ENCODE assay signal across 8 cellular contexts in the genomic region with DNA sequence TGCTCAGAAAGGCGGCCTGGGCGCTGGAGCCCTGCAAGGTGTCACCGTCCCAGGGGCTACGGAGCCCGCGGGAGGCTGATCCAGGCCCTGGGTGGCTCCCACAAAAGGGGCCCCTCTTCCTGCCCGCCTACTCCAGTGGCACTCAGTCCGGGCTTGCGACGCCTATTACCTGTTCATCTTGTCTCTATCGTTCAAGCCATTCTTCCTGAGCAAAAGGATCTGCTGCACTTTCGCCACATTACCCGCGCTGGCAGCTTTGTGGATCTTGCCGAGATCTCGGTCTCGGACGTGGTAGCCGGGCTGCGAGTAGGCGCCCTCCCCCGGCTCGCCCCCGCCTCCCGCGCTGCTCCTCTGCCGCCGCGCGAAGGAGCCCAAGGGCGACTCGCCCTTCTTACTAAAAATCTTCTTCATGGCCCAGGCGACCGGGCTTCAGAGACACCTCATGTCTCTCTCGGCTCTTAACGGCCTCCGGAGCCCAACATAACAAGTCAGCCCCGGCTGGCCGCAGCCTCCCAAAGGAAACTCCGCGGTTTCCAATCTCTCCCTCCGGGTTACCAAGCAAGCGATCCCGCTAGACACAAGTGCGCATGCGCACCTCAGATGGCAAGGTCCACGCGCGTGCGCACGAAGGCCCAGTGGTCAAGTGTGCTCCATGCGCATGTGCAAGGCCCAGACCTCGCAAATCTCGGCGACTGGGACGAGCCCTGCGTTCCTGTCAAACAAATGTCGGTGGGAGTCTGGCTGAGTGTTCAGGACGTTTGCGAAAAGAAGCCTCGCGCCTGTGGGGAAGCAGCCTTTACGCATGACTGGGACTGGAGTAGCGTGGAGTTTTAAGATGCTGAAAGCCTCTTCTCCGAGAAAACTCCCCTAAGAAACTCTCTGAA. TPM values are rescaled to one million over a fixed set of nuclear protein-coding genes. Genes with fewer than 3 reads are reported as not detected.
DNase-seq lines count a peak whose midpoint lies in the region; ATAC-seq and TF ChIP-seq lines count a peak whose summit lies in the region.

Gene ANKRD26, minus strand, starts transcription at position 579 of the 884 bp plus-strand sequence. Its CDS starts 168 bp downstream, at position 411.

- H3K79me2 ChIP-seq in PC-3 (ENCODE audit: low read length): peaks cover 14% of the 10 kb centered on the region

- H3K4me3 ChIP-seq in Jurkat, Clone E6-1 (ENCODE audit: low read length): peak within 1 kb of the TSS; percentile 82
- H3K4me3 ChIP-seq in PC-3 (ENCODE audit: low read length): peak within 1 kb of the TSS; percentile 97
- H3K4me3 ChIP-seq in mucosa of stomach (ENCODE audit: low read length): peak within 1 kb of the TSS; percentile 73

- no peaks in the 10 kb centered on the region for H3F3A ChIP-seq in PC-3 (ENCODE audit: low read length, unreplicated experiment)

- peak within 1 kb of the TSS; percentile 92 for H3K9ac ChIP-seq in PC-3 (ENCODE audit: low read length)
- peak within 1 kb of the TSS; percentile 68 for H3K9ac ChIP-seq in mucosa of stomach (ENCODE audit: low read length)

- no peaks in the 10 kb centered on the region for H3K9me2 ChIP-seq in PC-3 (replicated peaks; ENCODE audit: low read length)

- peak within 1 kb of the TSS; percentile 99 for H3K4me2 ChIP-seq in PC-3 (ENCODE audit: low read length)

- intact Hi-C loops in PC-3 (cut with micrococcal nuclease): no loop called here

- CTCF ChIA-PET in PC-3 (lab: Charles Lee): no interaction called here

- TSS peak; percentile 70 for BruUV-seq in PC-3 (replicated peaks; lab: Mats Ljungman, UMichigan)

- no peaks in the 10 kb centered on the region for H3K9me3 Mint-ChIP-seq in activated T-cell treated with anti-CD3 and anti-CD28 coated beads, Interleukin-2, amount 50 U/mL, for 4 hours

- H3K27ac ChIP-seq in PC-3 (ENCODE audit: low read length): peak within 1 kb of the TSS; percentile 63

- H4K20me1 ChIP-seq in PC-3 (ENCODE audit: low read length): no peaks in the 10 kb centered on the region

- H3K36me3 ChIP-seq in PC-3 (ENCODE audit: low read depth, low read length) (no peaks in the 10 kb centered on the region), mucosa of stomach (ENCODE audit: control insufficient read depth, insufficient read depth, low read length) (no peaks in the 10 kb centered on the region)

- peaks cover 42% of the 10 kb centered on the region for H3K4me1 Mint-ChIP-seq in activated T-cell treated with anti-CD3 and anti-CD28 coated beads, Interleukin-2, amount 50 U/mL, for 4 hours (ENCODE audit: low read depth)

- POLR2A ChIA-PET in PC-3 (lab: Charles Lee; ENCODE audit: unreplicated experiment): interaction anchor here (0.6 kb wide), 1 partner anchor 88 kb away, joined by 3 read pairs; no protein-coding TSS in a partner anchor

- H3K4me1 ChIP-seq in PC-3 (ENCODE audit: insufficient read depth, low read length): peaks cover 11% of the 10 kb centered on the region; the same call in 1 of the 2 replicates
- peaks cover 8% of the 10 kb centered on the region for H3K4me1 ChIP-seq in mucosa of stomach (ENCODE audit: control insufficient read depth, insufficient read depth, low read length)

- peak; percentile 79 for ATAC-seq in GM21619 (IDR thresholded peaks at IDR 0.05; ENCODE audit: unreplicated experiment)
- peak; percentile 84 for ATAC-seq in PC-3
- ATAC-seq in activated T-cell treated with anti-CD3 and anti-CD28 coated beads, Interleukin-2, amount 50 U/mL, for 4 hours: peak; percentile 63 to 66
- peak; percentile 93 for ATAC-seq in esophagus mucosa

- DNase-seq in DMS53 (lab: John Stamatoyannopoulos, UW) (peak; percentile 99), PC-3 (peak; percentile 98)
- peak; percentile 96 for DNase-seq in Jurkat, Clone E6-1 (ENCODE audit: low read depth, low spot score)
- DNase-seq in activated T-cell treated with anti-CD3 and anti-CD28 coated beads, Interleukin-2, amount 50 U/mL, for 4 hours: peak; percentile 95
- DNase-seq in stimulated activated CD8-positive, alpha-beta memory T cell treated with anti-CD3 and anti-CD28 coated beads, Interleukin-4, amount 100 ng/mL, for 48 hours: peak; percentile 97

- peak within 1 kb of the TSS; percentile 94 for H3K4me3 Mint-ChIP-seq in activated T-cell treated with anti-CD3 and anti-CD28 coated beads, Interleukin-2, amount 50 U/mL, for 4 hours

- H3K27me3 ChIP-seq in PC-3 (ENCODE audit: low read length) (no peaks in the 10 kb centered on the region), mucosa of stomach (ENCODE audit: control insufficient read depth, insufficient read depth, low read length) (no peaks in the 10 kb centered on the region)

- peak within 1 kb of the TSS; percentile 100 for H2AFZ ChIP-seq in PC-3 (ENCODE audit: low read length)

- no peak for TF ChIP-seq CTCF in PC-3 (conservative IDR thresholded peaks at IDR 0.05; ENCODE audit: low read depth, low read length)

- peaks cover 2% of the 10 kb centered on the region for H3K27me3 Mint-ChIP-seq in activated T-cell treated with anti-CD3 and anti-CD28 coated beads, Interleukin-2, amount 50 U/mL, for 4 hours (ENCODE audit: low read depth)

- H3K9me3 ChIP-seq in PC-3 (ENCODE audit: low read length) (no peaks in the 10 kb centered on the region), mucosa of stomach (ENCODE audit: control insufficient read depth, low read length) (no peaks in the 10 kb centered on the region)

- peaks cover 1% of the 10 kb centered on the region for H3K36me3 Mint-ChIP-seq in activated T-cell treated with anti-CD3 and anti-CD28 coated beads, Interleukin-2, amount 50 U/mL, for 4 hours (ENCODE audit: insufficient read depth)

RNA-seq across cellular contexts. Expression of gene ANKRD26, which starts in this region (rescaled TPM):
- 5.1 TPM for polyA plus RNA-seq in Jurkat, Clone E6-1 (2012; ENCODE audit: insufficient read depth, insufficient read length)
- total RNA-seq in PC-3 (2014; rRNA removed) (2.9 and 5.0 TPM in 2 replicates), esophagus mucosa (3.1 TPM)
- total RNA-seq in activated T-cell treated with anti-CD3 and anti-CD28 coated beads, Interleukin-2, amount 50 U/mL, for 4 hours: 1 to 10 TPM; 2.4 to 3.2 (median 2.7) TPM

Comparison
In these comparisons a context has a peak if more than half of its experiments do, and no peak if none do; other contexts are left out.
1. Peak in every context shown above with its lines: DNase-seq, ATAC-seq, H3K4me3 ChIP-seq and H3K27ac ChIP-seq.